In the genomic region with DNA sequence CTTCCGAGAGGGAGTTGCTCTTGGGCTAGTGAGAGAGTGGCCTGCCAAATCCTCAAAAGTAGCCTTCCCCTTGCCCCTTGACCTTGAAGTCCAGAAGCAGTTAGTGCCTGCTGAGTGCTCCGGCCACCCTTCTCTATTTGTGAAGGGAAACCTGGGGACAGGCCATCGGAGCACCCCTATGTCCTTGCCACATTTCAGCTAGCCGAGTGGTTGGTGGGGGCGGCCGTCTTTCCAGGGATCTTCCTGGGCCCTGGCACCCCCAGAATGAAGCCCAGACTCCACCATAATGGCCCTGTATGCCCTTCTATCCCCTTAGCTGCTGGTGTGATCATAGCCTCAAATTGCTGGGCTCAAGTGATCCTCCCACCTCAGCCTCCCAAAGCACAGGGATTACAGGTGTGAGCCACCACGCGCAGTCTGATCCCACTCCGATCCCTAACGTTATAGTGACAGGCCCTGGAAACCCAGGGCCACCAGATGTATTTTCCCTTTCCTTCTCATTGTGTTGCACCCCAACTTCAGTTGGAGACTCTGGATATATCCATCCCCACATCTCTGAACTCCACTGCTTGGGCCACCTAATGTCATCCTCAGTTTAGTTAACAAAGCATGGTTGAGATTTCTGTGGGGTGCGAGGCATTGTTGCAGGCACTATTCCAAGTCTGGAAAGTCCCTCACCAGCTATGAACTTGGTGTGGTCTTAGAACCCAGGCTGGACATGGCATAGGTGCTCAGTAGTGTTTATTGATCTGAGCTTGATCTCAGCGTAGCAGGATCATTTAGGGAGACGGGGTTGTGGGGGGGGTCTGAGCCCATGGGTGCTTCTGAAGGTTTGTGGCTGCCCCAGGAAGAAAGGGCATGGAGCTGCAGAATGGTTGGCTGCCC, we compare ENCODE assay signal across 9 cellular contexts. TPM values are rescaled to one million over a fixed set of nuclear protein-coding genes. Genes with fewer than 3 reads are reported as not detected.
DNase-seq lines count a peak whose midpoint lies in the region; ATAC-seq and TF ChIP-seq lines count a peak whose summit lies in the region.
"Had no signal": no experiment of that assay in that cellular context is flagged by ENCODE, and none has a peak within 500 bp of the region (broad histone marks: within the 10 kb centered on the region; RNA-seq: fewer than 3 reads in every experiment).

No MANE protein-coding gene starts in this region.

- peaks cover 50% of the 10 kb centered on the region for H3K4me1 ChIP-seq in mucosa of descending colon (ENCODE audit: low read depth)

- H3K27ac ChIP-seq in caudate nucleus (ENCODE audit: low read depth, low read length), result peak overlapping the region; percentile 89

- ATAC-seq in left cardiac atrium (no peak), left ventricle myocardium superior (no peak), mucosa of descending colon (no peak), GM19463 (IDR thresholded peaks at IDR 0.05; ENCODE audit: unreplicated experiment) (no peak)

- no peaks in the 10 kb centered on the region for H3K36me3 ChIP-seq in mucosa of descending colon (ENCODE audit: low read depth)

- intact Hi-C loops in left cardiac atrium (cut with DNase I) (no loop called here), left ventricle myocardium superior (cut with micrococcal nuclease) (no loop called here), mucosa of descending colon (cut with DNase I, micrococcal nuclease) (no loop called here)

- no peak for TF ChIP-seq CTCF in mucosa of descending colon (IDR thresholded peaks at IDR 0.05)

- H3K4me3 ChIP-seq in mucosa of descending colon, result peak overlapping the region; percentile 92

- H3K9me3 ChIP-seq in mucosa of descending colon, result no peaks in the 10 kb centered on the region

- peak; percentile 13 for DNase-seq in left cardiac atrium
- no peak for DNase-seq in left ventricle myocardium superior
- DNase-seq in caudate nucleus (lab: John Stamatoyannopoulos, UW), result no peak
- DNase-seq in mucosa of descending colon, result peak in 1 of 3 donors; percentile 41
- DNase-seq in SK-N-DZ (ENCODE audit: low spot score), result no peak
- no peak for DNase-seq in OCI-M1 (lab: John Stamatoyannopoulos, UW)
- DNase-seq in activated gamma-delta T cell (lab: John Stamatoyannopoulos, UW), result no peak
- DNase-seq: NCI-H226 had no signal

RNA-seq across cellular contexts. Expression of a gene that starts 1.6 kb away (rescaled TPM):
- total RNA-seq in left cardiac atrium (10 to 100 TPM; 44.3 to 51.0 TPM), left ventricle myocardium superior (41.2 TPM), mucosa of descending colon (10 to 100 TPM; 75.5 to 96.5 (median 81.0) TPM)
- polyA plus RNA-seq in SK-N-DZ (2014; cell fraction: cytosol; rRNA removed), result 34.6 and 36.3 TPM in 2 replicates
- 16.0 and 16.4 TPM in 2 replicates for polyA plus RNA-seq in SK-N-DZ (2014; cell fraction: nucleus; rRNA removed)

RNA-seq across cellular contexts. Expression of a gene that starts 47.4 kb away (rescaled TPM):
- total RNA-seq in left cardiac atrium (100 to 1,000 TPM; 112 to 120 TPM), left ventricle myocardium superior (119 TPM), mucosa of descending colon (100 to 1,000 TPM in 1 of 3 donors, 10 to 100 TPM in 2; 95.2 to 123 (median 95.8) TPM)
- polyA plus RNA-seq in SK-N-DZ (2014; cell fraction: cytosol; rRNA removed), result 94.0 and 107 TPM in 2 replicates
- polyA plus RNA-seq in SK-N-DZ (2014; cell fraction: nucleus; rRNA removed), result 19.5 and 26.8 TPM in 2 replicates
